15 cellular contexts compared by ENCODE assay signal in the genomic region with DNA sequence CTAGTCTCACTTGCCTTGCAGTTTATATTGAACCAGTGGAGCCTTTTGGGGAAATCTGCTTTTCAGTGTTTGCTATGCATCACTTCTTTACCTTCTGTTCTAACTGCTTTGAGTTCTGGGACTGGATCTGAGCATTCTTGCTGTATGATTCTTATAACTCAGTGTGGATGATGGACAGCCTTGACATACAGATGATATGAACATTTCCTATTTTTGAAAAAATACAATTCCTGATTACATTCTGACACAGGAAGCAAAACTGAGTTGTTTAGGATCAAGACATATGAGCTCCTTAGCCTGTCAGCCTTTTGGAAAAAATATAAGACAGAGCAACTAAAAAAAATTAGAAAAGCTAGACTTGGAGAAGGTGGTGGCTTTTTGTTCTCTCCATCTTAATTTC.
DNase-seq lines count a peak whose midpoint lies in the region; ATAC-seq and TF ChIP-seq lines count a peak whose summit lies in the region.
"Had no signal": no experiment of that assay in that cellular context is flagged by ENCODE, and none has a peak within 500 bp of the region (broad histone marks: within the 10 kb centered on the region; RNA-seq: fewer than 3 reads in every experiment).

No MANE protein-coding gene starts in this region.

- intact Hi-C loops in left ventricle myocardium inferior (cut with micrococcal nuclease) (no loop called here), left cardiac atrium (cut with DNase I) (loop anchor here in 1 of 2 donors (5.0 kb wide), 1 partner anchor 147 kb away; no protein-coding TSS in a partner anchor)

- no peaks in the 10 kb centered on the region for H3K36me3 ChIP-seq in left ventricle myocardium inferior
- H3K36me3 ChIP-seq: HAP-1, MG63, Peyer's patch had no signal

- no peak for TF ChIP-seq CTCF in left ventricle myocardium inferior (IDR thresholded peaks at IDR 0.05; ENCODE audit: borderline replicate concordance)
- TF ChIP-seq CTCF in endothelial cell (IDR thresholded peaks at IDR 0.05; ENCODE audit: unreplicated experiment), result no peak
- no peak for TF ChIP-seq CTCF in nephron progenitor cell (IDR thresholded peaks at IDR 0.05)

- H3K27me3 ChIP-seq in left ventricle myocardium inferior (ENCODE audit: low read depth), result no peaks in the 10 kb centered on the region
- H3K27me3 ChIP-seq: Peyer's patch had no signal

- H3K4me3 ChIP-seq in left ventricle myocardium inferior, result peak overlapping the region; percentile 62
- H3K4me3 ChIP-seq: HAP-1, MG63, Peyer's patch had no signal

- ATAC-seq in left cardiac atrium, result no peak
- ATAC-seq: CD8-positive, alpha-beta T cell had no signal

- H3K36me3 Mint-ChIP-seq in endothelial cell (ENCODE audit: low read depth, unreplicated experiment) (no peaks in the 10 kb centered on the region), nephron progenitor cell (ENCODE audit: low read depth) (no peaks in the 10 kb centered on the region)
- no peaks in the 10 kb centered on the region for H3K36me3 Mint-ChIP-seq in T-helper 2 cell treated with Interferon-gamma antibody and Interleukin-4, amounts not matched to agents 5 μg/mL and 100 μg/mL, for 36 hours (ENCODE audit: low read depth)
- H3K36me3 Mint-ChIP-seq: CD8-positive, alpha-beta T cell had no signal

- H3K27me3 Mint-ChIP-seq in endothelial cell (ENCODE audit: unreplicated experiment) (no peaks in the 10 kb centered on the region), nephron progenitor cell (ENCODE audit: low read depth, poor library complexity) (no peaks in the 10 kb centered on the region)
- no peaks in the 10 kb centered on the region for H3K27me3 Mint-ChIP-seq in T-helper 2 cell treated with Interferon-gamma antibody and Interleukin-4, amounts not matched to agents 5 μg/mL and 100 μg/mL, for 36 hours (ENCODE audit: low read depth)

- DNase-seq in left ventricle myocardium inferior (no peak), left cardiac atrium (no peak), endothelial cell (ENCODE audit: low spot score) (no peak), nephron progenitor cell (no peak), RPMI8226 (no peak)
- no peak for DNase-seq in central memory CD4-positive, alpha-beta T cell
- no peak for DNase-seq in T-helper 2 cell treated with Interferon-gamma antibody and Interleukin-4, amounts not matched to agents 5 μg/mL and 100 μg/mL, for 36 hours (ENCODE audit: low spot score)
- DNase-seq: CD8-positive, alpha-beta T cell; MG63; NCI-H1092 treated with DMSO at 0.1 percent for 48 hours; NCI-H1694; NCI-H446; NCI-H82; Peyer's patch had no signal

- peak overlapping the region; percentile 82 for H3K4me3 Mint-ChIP-seq in endothelial cell (ENCODE audit: unreplicated experiment)
- peak overlapping the region; percentile 88 for H3K4me3 Mint-ChIP-seq in nephron progenitor cell
- H3K4me3 Mint-ChIP-seq in T-helper 2 cell treated with Interferon-gamma antibody and Interleukin-4, amounts not matched to agents 5 μg/mL and 100 μg/mL, for 36 hours, result no peak overlapping the region
- H3K4me3 Mint-ChIP-seq: CD8-positive, alpha-beta T cell had no signal

- peak overlapping the region; percentile 62 for H3K27ac ChIP-seq in left ventricle myocardium inferior (replicated peaks)
- H3K27ac ChIP-seq: Peyer's patch had no signal

- peaks cover 36% of the 10 kb centered on the region for H3K4me1 Mint-ChIP-seq in endothelial cell (ENCODE audit: unreplicated experiment)
- H3K4me1 Mint-ChIP-seq in nephron progenitor cell, result peaks cover 75% of the 10 kb centered on the region
- no peaks in the 10 kb centered on the region for H3K4me1 Mint-ChIP-seq in T-helper 2 cell treated with Interferon-gamma antibody and Interleukin-4, amounts not matched to agents 5 μg/mL and 100 μg/mL, for 36 hours (ENCODE audit: low read depth)

- H3K27ac Mint-ChIP-seq in endothelial cell (ENCODE audit: unreplicated experiment) (peak overlapping the region; percentile 4), nephron progenitor cell (peak overlapping the region; percentile 91)
- no peak overlapping the region for H3K27ac Mint-ChIP-seq in T-helper 2 cell treated with Interferon-gamma antibody and Interleukin-4, amounts not matched to agents 5 μg/mL and 100 μg/mL, for 36 hours
- H3K27ac Mint-ChIP-seq: CD8-positive, alpha-beta T cell had no signal

- peaks cover 82% of the 10 kb centered on the region for H3K4me1 ChIP-seq in left ventricle myocardium inferior

- H3K9me3 Mint-ChIP-seq in endothelial cell (ENCODE audit: unreplicated experiment) (no peaks in the 10 kb centered on the region), nephron progenitor cell (no peaks in the 10 kb centered on the region)
- H3K9me3 Mint-ChIP-seq in T-helper 2 cell treated with Interferon-gamma antibody and Interleukin-4, amounts not matched to agents 5 μg/mL and 100 μg/mL, for 36 hours, result no peaks in the 10 kb centered on the region
- H3K9me3 Mint-ChIP-seq: CD8-positive, alpha-beta T cell had no signal

- H3K9me3 ChIP-seq in left ventricle myocardium inferior (replicated peaks), result no peaks in the 10 kb centered on the region
- H3K9me3 ChIP-seq: HAP-1, MG63, Peyer's patch had no signal
